1 cellular context compared by ENCODE assay signal in genomic region chr22:41382610-41383009, GRCh38.
TF ChIP-seq lines count a peak whose summit lies in the region.

No MANE protein-coding gene starts in this region.

TF ChIP-seq in H1, 55 proteins besides CTCF, POLR2A, EP300 and RAD21 (continued from another document):
- TF ChIP-seq USF2 (IDR thresholded peaks at IDR 0.05; ENCODE audit: low read length), result no peak
